ENCODE assay signal across 8 cellular contexts in genomic region chr9:1869843-1870242, GRCh38.
DNase-seq lines count a peak whose midpoint lies in the region; ATAC-seq and TF ChIP-seq lines count a peak whose summit lies in the region.

No MANE protein-coding gene starts in this region.

- TF ChIP-seq POLR2A in testis (IDR thresholded peaks at IDR 0.05): no peak

- H3K4me3 ChIP-seq in testis: no peak overlapping the region

- 54 to 61% methylated on average over 6 of the region's 6 CpGs for WGBS in testis, 2 donors

- no peaks in the 10 kb centered on the region for H3K4me1 ChIP-seq in testis

- peak; percentile 4 for DNase-seq in NK-92 (lab: John Stamatoyannopoulos, UW; ENCODE audit: unreplicated experiment)
- DNase-seq in NK-92 treated with Interleukin-12 subunit alpha and Interleukin-12 subunit beta, amount 100 ng/mL, for 24 hours (lab: John Stamatoyannopoulos, UW): no peak
- DNase-seq in RPMI8226: peak; percentile 62
- DNase-seq in foreskin melanocyte: peak; percentile 2
- peak; percentile 25 for DNase-seq in testis
- no peak for DNase-seq in NCI-H146 (lab: John Stamatoyannopoulos, UW)

- TF ChIP-seq CTCF in testis (IDR thresholded peaks at IDR 0.05): peak in 1 of 3 experiments; percentile 46

- H3K27ac ChIP-seq in testis: no peak overlapping the region

- no peaks in the 10 kb centered on the region for H3K9me3 ChIP-seq in testis

- no peaks in the 10 kb centered on the region for H3K36me3 ChIP-seq in testis (ENCODE audit: low read depth, missing control alignments)

- no peaks in the 10 kb centered on the region for H3K27me3 ChIP-seq in testis

- ATAC-seq in GM19397 (IDR thresholded peaks at IDR 0.05; ENCODE audit: unreplicated experiment) (peak; percentile 76), HG03354 (IDR thresholded peaks at IDR 0.05; ENCODE audit: poor library complexity, severe bottlenecking, unreplicated experiment) (peak; percentile 94)

- intact Hi-C loops in testis (cut with DNase I; ENCODE audit: low total_unique reads): no loop called here

Comparison
In these comparisons a context has a peak if more than half of its experiments do, and no peak if none do; other contexts are left out.
1. DNase-seq: peak in NK-92 (single experiment), RPMI8226 (single experiment), foreskin melanocyte (single experiment) and testis (single experiment); none in NK-92 treated with Interleukin-12 subunit alpha and Interleukin-12 subunit beta, amount 100 ng/mL, for 24 hours (single experiment) and NCI-H146 (single experiment).